8 cellular contexts compared by ENCODE assay signal in the genomic region with DNA sequence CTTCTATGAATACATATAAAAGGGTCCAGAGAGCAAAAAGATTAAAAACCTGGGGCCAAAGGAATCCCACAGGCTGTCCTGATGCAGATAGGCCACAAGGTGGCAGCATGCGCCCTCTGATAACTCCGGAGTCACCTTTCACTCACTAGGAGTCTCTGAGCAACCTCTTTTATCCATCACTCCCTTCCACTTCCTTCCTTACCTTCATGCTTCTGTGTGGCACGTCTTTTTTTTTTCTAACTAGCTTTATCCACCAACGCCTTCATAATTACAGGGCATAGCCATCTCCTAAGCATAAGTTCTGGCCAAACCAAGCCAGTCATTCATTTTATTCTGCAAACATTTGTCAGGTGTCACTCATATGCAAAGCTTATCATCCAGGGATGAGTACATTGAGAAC. TPM values are rescaled to one million over a fixed set of nuclear protein-coding genes. Genes with fewer than 3 reads are reported as not detected.
DNase-seq lines count a peak whose midpoint lies in the region; ATAC-seq and TF ChIP-seq lines count a peak whose summit lies in the region.

No MANE protein-coding gene starts in this region.

- peaks cover 6% of the 10 kb centered on the region for H3K4me1 Mint-ChIP-seq in activated B cell treated with CpG ODN at 0.5 μM for 24 hours

- H3K9me3 ChIP-seq in HAP-1 = no peaks in the 10 kb centered on the region

- intact Hi-C loops in activated B cell treated with CpG ODN at 0.5 μM for 24 hours (cut with micrococcal nuclease) = loop anchor here (1.0 to 2.0 kb wide), 3 partner anchors 52 to 216 kb away; no protein-coding TSS in a partner anchor

- no peaks in the 10 kb centered on the region for H3K4me1 ChIP-seq in HAP-1

- H3K36me3 ChIP-seq in HAP-1 (replicated peaks) (no peaks in the 10 kb centered on the region), kidney epithelial cell (ENCODE audit: control insufficient read depth, insufficient read depth, low read length) (no peaks in the 10 kb centered on the region)

- CTCF ChIA-PET in activated B cell treated with CpG ODN at 0.5 μM for 24 hours (lab: Charles Lee) = interaction anchor here (0.9 to 6.0 kb wide), 3 partner anchors 124 to 214 kb away, joined by 3 to 67 read pairs (median 3); no protein-coding TSS in a partner anchor

- H3K27me3 ChIP-seq in HAP-1 (ENCODE audit: low read depth) = peaks cover 16% of the 10 kb centered on the region
- H3K27me3 ChIP-seq in kidney epithelial cell (ENCODE audit: control insufficient read depth, insufficient read depth, low read length) = peaks cover 9% of the 10 kb centered on the region

- in situ Hi-C loops in HAP-1 (cut with MboI; ENCODE audit: low sequenced_read_pairs) = loop anchor here (10.0 to 25.0 kb wide), 2 partner anchors 212 to 410 kb away; a partner anchor contains a TSS

- ATAC-seq in activated B cell treated with CpG ODN at 0.5 μM for 24 hours (ENCODE audit: low read depth) = peak; percentile 67

- H3K4me3 ChIP-seq in HAP-1 (no peak overlapping the region), cardiac fibroblast (replicated peaks in 1 of 2; ENCODE audit: low read depth in 2 of 2, low read length in 2 of 2) (no peak overlapping the region), kidney epithelial cell (ENCODE audit: low read depth, low read length) (no peak overlapping the region)

- POLR2A ChIA-PET in activated B cell treated with CpG ODN at 0.5 μM for 24 hours (lab: Charles Lee) = no interaction called here

- no peaks in the 10 kb centered on the region for H3K36me3 Mint-ChIP-seq in activated B cell treated with CpG ODN at 0.5 μM for 24 hours (ENCODE audit: low read depth)

- peak; percentile 91 for TF ChIP-seq CTCF in activated B cell treated with CpG ODN at 0.5 μM for 24 hours (IDR thresholded peaks at IDR 0.05)
- TF ChIP-seq CTCF in cardiac fibroblast (IDR thresholded peaks at IDR 0.05; ENCODE audit: low read depth, low read length) = peak; percentile 89
- TF ChIP-seq CTCF in kidney epithelial cell (IDR thresholded peaks at IDR 0.05; ENCODE audit: insufficient read depth, low read length, poor library complexity, severe bottlenecking) = peak; percentile 78

- peak in 9 of 14 donors; percentile 1 to 35 (median 5) for DNase-seq in C1 segment of cervical spinal cord (lab: John Stamatoyannopoulos, UW)
- DNase-seq in HAP-1 (ENCODE audit: low spot score in 2 of 2) = peak; percentile 70 to 72
- DNase-seq in NCI-H2227 treated with DMSO at 0.1 percent for 48 hours (lab: John Stamatoyannopoulos, UW) = peak; percentile 74
- no peak for DNase-seq in activated B cell treated with CpG ODN at 0.5 μM for 24 hours
- peak; percentile 75 to 78 for DNase-seq in cardiac fibroblast (ENCODE audit: low read depth in 2 of 2)
- no peak for DNase-seq in kidney epithelial cell (ENCODE audit: low read depth)
- peak; percentile 43 for DNase-seq in stimulated activated CD4-positive, alpha-beta T cell treated with anti-CD3 and anti-CD28 coated beads, Interleukin-2, amount 100 ng/mL, for 4 hours (ENCODE audit: low read depth)
- DNase-seq in KG1 (lab: John Stamatoyannopoulos, UW) = no peak

- H3K4me3 Mint-ChIP-seq in activated B cell treated with CpG ODN at 0.5 μM for 24 hours = no peak overlapping the region

- no peaks in the 10 kb centered on the region for H3K9me3 Mint-ChIP-seq in activated B cell treated with CpG ODN at 0.5 μM for 24 hours

- H3K27ac Mint-ChIP-seq in activated B cell treated with CpG ODN at 0.5 μM for 24 hours = no peak overlapping the region

- H3K27me3 Mint-ChIP-seq in activated B cell treated with CpG ODN at 0.5 μM for 24 hours = peaks cover 31% of the 10 kb centered on the region

RNA-seq across cellular contexts. Expression of a gene that starts 3.9 kb away (rescaled TPM):
- total RNA-seq in activated B cell treated with CpG ODN at 0.5 μM for 24 hours = not detected in 2 replicates
- 0.07 and 0.71 TPM in 2 replicates for total RNA-seq in kidney epithelial cell

RNA-seq across cellular contexts. Expression of a gene that starts 5.1 kb away (rescaled TPM):
- total RNA-seq in activated B cell treated with CpG ODN at 0.5 μM for 24 hours = 2.6 and 4.0 TPM in 2 replicates
- 35.3 and 55.9 TPM in 2 replicates for total RNA-seq in kidney epithelial cell

RNA-seq across cellular contexts. Expression of a gene that starts 22.9 kb away (rescaled TPM):
- total RNA-seq in activated B cell treated with CpG ODN at 0.5 μM for 24 hours = 0.61 TPM in 1 of 2 replicates, not detected in the other
- total RNA-seq in kidney epithelial cell = not detected in 2 replicates

RNA-seq across cellular contexts. Expression of a gene that starts 38.4 kb away (rescaled TPM):
- 0.93 TPM in 1 of 2 replicates, not detected in the other for total RNA-seq in activated B cell treated with CpG ODN at 0.5 μM for 24 hours
- not detected in 2 replicates for total RNA-seq in kidney epithelial cell

RNA-seq across cellular contexts. Expression of a gene that starts 39.8 kb away (rescaled TPM):
- total RNA-seq in activated B cell treated with CpG ODN at 0.5 μM for 24 hours (not detected in 2 replicates), kidney epithelial cell (not detected in 2 replicates)

Comparison
In these comparisons a context has a peak if more than half of its experiments do, and no peak if none do; other contexts are left out.
1. DNase-seq: peak in C1 segment of cervical spinal cord (9 of 14), HAP-1 (2 of 2), NCI-H2227 treated with DMSO at 0.1 percent for 48 hours (single experiment), cardiac fibroblast (2 of 2) and stimulated activated CD4-positive, alpha-beta T cell treated with anti-CD3 and anti-CD28 coated beads, Interleukin-2, amount 100 ng/mL, for 4 hours (single experiment); none in activated B cell treated with CpG ODN at 0.5 μM for 24 hours (single experiment), kidney epithelial cell (single experiment) and KG1 (single experiment).
2. Peak in every context shown above with its lines, with median percentiles within 50 percentile points of each other: CTCF ChIP-seq.